20 cellular contexts compared by ENCODE assay signal in the genomic region with DNA sequence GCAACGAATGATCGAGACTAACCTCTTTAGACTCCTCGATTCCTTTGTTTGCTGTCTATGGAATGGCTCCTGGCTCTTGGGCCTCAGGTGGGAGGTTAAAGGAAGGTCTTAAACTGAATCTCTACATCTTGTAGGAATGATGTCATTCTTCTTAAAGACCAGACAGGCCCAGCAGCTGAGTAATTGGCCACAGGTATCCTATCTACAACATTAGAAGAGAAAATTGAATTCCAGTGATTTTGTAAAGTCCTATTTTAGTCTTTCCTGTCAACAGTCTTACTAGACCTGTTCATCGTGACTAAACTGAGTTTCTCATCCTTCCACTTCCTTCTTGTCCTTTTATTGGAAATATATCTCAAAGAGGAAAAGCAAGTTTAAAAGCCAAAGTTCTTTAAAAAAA.
DNase-seq lines count a peak whose midpoint lies in the region; FAIRE-seq and TF ChIP-seq lines count a peak whose summit lies in the region.
"Had no signal": no experiment of that assay in that cellular context is flagged by ENCODE, and none has a peak within 500 bp of the region (broad histone marks: within the 10 kb centered on the region; RNA-seq: fewer than 3 reads in every experiment).

No MANE protein-coding gene starts in this region.

- no peak overlapping the region for H2AK5ac ChIP-seq in trophoblast cell (ENCODE audit: low read length)

- H3K27ac ChIP-seq in astrocyte (ENCODE audit: low read depth, low read length) (peak overlapping the region; percentile 42), esophagus muscularis mucosa (replicated peaks in 1 of 4) (no peak overlapping the region), trophoblast cell (ENCODE audit: low read depth, low read length) (peak overlapping the region; percentile 76), tibial artery (no peak overlapping the region)
- H3K27ac ChIP-seq: HL-60 had no signal

- DNase-seq in M059J (ENCODE audit: low read depth) (peak; percentile 20), astrocyte (ENCODE audit: low read depth) (peak; percentile 55), esophagus muscularis mucosa (ENCODE audit: extremely low spot score) (peak; percentile 17), trophoblast cell (peak; percentile 74 to 84), AG08396 (ENCODE audit: low spot score) (no peak), NCI-H2171 treated with DMSO at 0.1 percent for 48 hours (lab: John Stamatoyannopoulos, UW) (no peak), tibial artery (no peak)
- DNase-seq: BE2C; C1 segment of cervical spinal cord; CD4-positive, CD25-positive, alpha-beta regulatory T cell; CD8-positive, alpha-beta memory T cell; COR-L47; DMS 273 treated with DMSO at 0.1 percent for 48 hours; DMS53; DND-41; EL had no signal

- H3K79me1 ChIP-seq in trophoblast cell (ENCODE audit: low read length) = peaks cover 13% of the 10 kb centered on the region

- no peaks in the 10 kb centered on the region for H3K79me2 ChIP-seq in astrocyte (ENCODE audit: insufficient read depth, low read length)
- peaks cover 4% of the 10 kb centered on the region for H3K79me2 ChIP-seq in trophoblast cell (ENCODE audit: control insufficient read depth, insufficient read depth, low read length, poor library complexity)

- H3K36me3 ChIP-seq in astrocyte (ENCODE audit: insufficient read depth, low read length) = peaks cover 34% of the 10 kb centered on the region
- H3K36me3 ChIP-seq in esophagus muscularis mucosa = peaks cover 0 to 45% (median 29%) of the 10 kb centered on the region in 4 donors
- peaks cover 6 to 13% of the 10 kb centered on the region in 2 experiments for H3K36me3 ChIP-seq in trophoblast cell (ENCODE audit: control insufficient read depth in 1 of 2, insufficient read depth in 2 of 2, low read length in 2 of 2)
- peaks cover 0 to 10% (median 0%) of the 10 kb centered on the region in 3 donors for H3K36me3 ChIP-seq in tibial artery
- H3K36me3 ChIP-seq: BE2C, HAP-1 had no signal

- peaks cover 14% of the 10 kb centered on the region for H3K4me1 ChIP-seq in astrocyte (ENCODE audit: insufficient read depth, low read length)
- no peaks in the 10 kb centered on the region for H3K4me1 ChIP-seq in esophagus muscularis mucosa
- peaks cover 15% of the 10 kb centered on the region in 2 experiments for H3K4me1 ChIP-seq in trophoblast cell (ENCODE audit: control insufficient read depth in 1 of 2, insufficient read depth in 2 of 2, low read length in 2 of 2)
- H3K4me1 ChIP-seq in tibial artery = no peaks in the 10 kb centered on the region
- H3K4me1 ChIP-seq: BE2C, HAP-1 had no signal

- 94% methylated on average over 4 of the region's 4 CpGs for WGBS in esophagus muscularis mucosa
- no CpG with 5 or more reads among the region's 4 CpGs for WGBS in trophoblast cell (ENCODE audit: extremely low coverage, insufficient coverage, insufficient read length)

- no peak overlapping the region for H4K8ac ChIP-seq in trophoblast cell (ENCODE audit: low read depth, low read length)

- no peak overlapping the region for H3K4ac ChIP-seq in trophoblast cell (ENCODE audit: low read depth, low read length)

- H3K9me3 ChIP-seq in astrocyte (ENCODE audit: insufficient read depth, low read depth, low read length) = no peaks in the 10 kb centered on the region
- no peaks in the 10 kb centered on the region for H3K9me3 ChIP-seq in esophagus muscularis mucosa
- H3K9me3 ChIP-seq in trophoblast cell (ENCODE audit: insufficient read depth, low read depth, low read length) = no peaks in the 10 kb centered on the region
- H3K9me3 ChIP-seq in tibial artery = no peaks in the 10 kb centered on the region
- H3K9me3 ChIP-seq: BE2C, HAP-1 had no signal

- no peak overlapping the region for H2BK120ac ChIP-seq in trophoblast cell (ENCODE audit: insufficient read depth, low read length, poor library complexity)

- no peak overlapping the region for H2BK5ac ChIP-seq in trophoblast cell (ENCODE audit: low read depth, low read length, poor library complexity)

- no peak overlapping the region for H3K4me3 ChIP-seq in astrocyte (ENCODE audit: insufficient read depth, low read depth, low read length)
- H3K4me3 ChIP-seq in esophagus muscularis mucosa = no peak overlapping the region
- no peak overlapping the region for H3K4me3 ChIP-seq in trophoblast cell (ENCODE audit: low read depth, low read length)
- H3K4me3 ChIP-seq in tibial artery = no peak overlapping the region
- H3K4me3 ChIP-seq: GM12878, HAP-1 had no signal

- no peak overlapping the region for H3K27ac Mint-ChIP-seq in astrocyte (ENCODE audit: unreplicated experiment)
- H3K27ac Mint-ChIP-seq: CD4-positive, CD25-positive, alpha-beta regulatory T cell; CD8-positive, alpha-beta memory T cell had no signal

- no peak overlapping the region for H3K14ac ChIP-seq in trophoblast cell (ENCODE audit: low read length)

- TF ChIP-seq POLR2A in esophagus muscularis mucosa (IDR thresholded peaks at IDR 0.05; ENCODE audit: low read depth) = no peak

- no peak overlapping the region for H2AFZ ChIP-seq in astrocyte (ENCODE audit: low read depth, low read length)
- no peak overlapping the region for H2AFZ ChIP-seq in trophoblast cell (ENCODE audit: insufficient read depth, low read length, poor library complexity)

- no peak overlapping the region for H4K91ac ChIP-seq in trophoblast cell (ENCODE audit: low read depth, low read length)

- no peak overlapping the region for H4K12ac ChIP-seq in trophoblast cell (ENCODE audit: low read depth, low read length)

- no peak overlapping the region for H3K9ac ChIP-seq in astrocyte (ENCODE audit: low read length)
- H3K9ac ChIP-seq in trophoblast cell (ENCODE audit: low read length) = no peak overlapping the region

- intact Hi-C loops in esophagus muscularis mucosa (cut with DNase I) (no loop called here), tibial artery (cut with DNase I; ENCODE audit: low total_unique reads) (no loop called here)

- TF ChIP-seq CTCF in astrocyte (IDR thresholded peaks at IDR 0.05; ENCODE audit: insufficient read depth, low read depth, low read length) = no peak
- TF ChIP-seq CTCF in esophagus muscularis mucosa (IDR thresholded peaks at IDR 0.05) = no peak
- no peak for TF ChIP-seq CTCF in tibial artery (IDR thresholded peaks at IDR 0.05)

- H3K4me1 Mint-ChIP-seq in astrocyte (ENCODE audit: low read depth, unreplicated experiment) = peaks cover 25% of the 10 kb centered on the region
- H3K4me1 Mint-ChIP-seq: CD8-positive, alpha-beta memory T cell had no signal

- no peak overlapping the region for H3K4me3 Mint-ChIP-seq in astrocyte (ENCODE audit: unreplicated experiment)
- H3K4me3 Mint-ChIP-seq: CD4-positive, CD25-positive, alpha-beta regulatory T cell; CD8-positive, alpha-beta memory T cell had no signal

- no peak overlapping the region for H3K18ac ChIP-seq in trophoblast cell (ENCODE audit: low read length)

- no peaks in the 10 kb centered on the region for H3K27me3 ChIP-seq in astrocyte (ENCODE audit: insufficient read depth, low read length)
- H3K27me3 ChIP-seq in esophagus muscularis mucosa = no peaks in the 10 kb centered on the region
- no peaks in the 10 kb centered on the region for H3K27me3 ChIP-seq in trophoblast cell (ENCODE audit: insufficient read depth, low read length)
- H3K27me3 ChIP-seq in tibial artery = no peaks in the 10 kb centered on the region
- H3K27me3 ChIP-seq: BE2C had no signal

- H3K27me3 Mint-ChIP-seq in astrocyte (ENCODE audit: low read depth, unreplicated experiment) = no peaks in the 10 kb centered on the region
- H3K27me3 Mint-ChIP-seq: CD4-positive, CD25-positive, alpha-beta regulatory T cell had no signal

- TF ChIP-seq EP300 in esophagus muscularis mucosa (IDR thresholded peaks at IDR 0.05) = no peak

- no peak overlapping the region for H2BK12ac ChIP-seq in trophoblast cell (ENCODE audit: low read length)

- no peaks in the 10 kb centered on the region for H4K20me1 ChIP-seq in astrocyte (ENCODE audit: insufficient read depth, low read length)

- peaks cover 23% of the 10 kb centered on the region for H3K36me3 Mint-ChIP-seq in astrocyte (ENCODE audit: low read depth, unreplicated experiment)
- H3K36me3 Mint-ChIP-seq: CD4-positive, CD25-positive, alpha-beta regulatory T cell had no signal

- no peak for FAIRE-seq in astrocyte (lab: Jason Lieb, UNC)
- FAIRE-seq: GM12878, GM19239 had no signal

- H3K9me3 Mint-ChIP-seq in astrocyte (ENCODE audit: unreplicated experiment) = no peaks in the 10 kb centered on the region
- H3K9me3 Mint-ChIP-seq: CD4-positive, CD25-positive, alpha-beta regulatory T cell had no signal

- no peak overlapping the region for H3K4me2 ChIP-seq in astrocyte (ENCODE audit: low read length)
- no peak overlapping the region for H3K4me2 ChIP-seq in trophoblast cell (ENCODE audit: low read length)

- no peak overlapping the region for H3K23ac ChIP-seq in trophoblast cell (ENCODE audit: low read length)

Comparison
In these comparisons a context has a peak if more than half of its experiments do, and no peak if none do; other contexts are left out.
1. DNase-seq: peak in M059J (single experiment), astrocyte (single experiment), esophagus muscularis mucosa (single experiment) and trophoblast cell (2 of 2); none in AG08396 (single experiment), NCI-H2171 treated with DMSO at 0.1 percent for 48 hours (single experiment) and tibial artery (0 of 2).
2. H3K27ac ChIP-seq: peak in astrocyte (single experiment) and trophoblast cell (single experiment); none in esophagus muscularis mucosa (0 of 4) and tibial artery (0 of 2).